Comparison of ENCODE assay signal across 1 cellular context in genomic region chr9:35079041-35079425, GRCh38.
TF ChIP-seq lines count a peak whose summit lies in the region.

No MANE protein-coding gene starts in this region.

TF ChIP-seq in HepG2, 621 proteins besides CTCF, POLR2A, EP300 and RAD21:
- TF ChIP-seq ZNF296 (CRISPR knock-in tag; conservative IDR thresholded peaks at IDR 0.05), result 0 out of 2 replicates have a peak, but pooled peaks have one; percentile 51
- no peak for TF ChIP-seq ARHGAP35 (CRISPR knock-in tag; IDR thresholded peaks at IDR 0.05; ENCODE audit: borderline replicate concordance)
- no peak for TF ChIP-seq SIN3A (IDR thresholded peaks at IDR 0.05; ENCODE audit: borderline replicate concordance, low read depth, low read length)
- no peak for TF ChIP-seq ZNF570 (CRISPR knock-in tag; IDR thresholded peaks at IDR 0.05; ENCODE audit: borderline replicate concordance)
- TF ChIP-seq REXO4 (CRISPR knock-in tag; IDR thresholded peaks at IDR 0.05; ENCODE audit: borderline replicate concordance), result no peak
- TF ChIP-seq CAMTA2 (CRISPR knock-in tag; IDR thresholded peaks at IDR 0.05; ENCODE audit: borderline replicate concordance), result no peak
- no peak for TF ChIP-seq BCL3 (CRISPR knock-in tag; IDR thresholded peaks at IDR 0.05)
- no peak for TF ChIP-seq PRPF4 (IDR thresholded peaks at IDR 0.05; ENCODE audit: low read depth, low read length, poor library complexity, severe bottlenecking)
- TF ChIP-seq SALL1 (CRISPR knock-in tag; IDR thresholded peaks at IDR 0.05), result no peak
- no peak for TF ChIP-seq ZFP36L1 (CRISPR knock-in tag; IDR thresholded peaks at IDR 0.05)
- TF ChIP-seq ZBTB7A (CRISPR knock-in tag; IDR thresholded peaks at IDR 0.05), result 0 out of 2 replicates have a peak, but pooled peaks have one; percentile 26
- TF ChIP-seq CCDC6 (CRISPR knock-in tag; IDR thresholded peaks at IDR 0.05), result peak; percentile 3; the same call in 1 of the 2 replicates
- no peak for TF ChIP-seq ZSCAN9 (CRISPR knock-in tag; IDR thresholded peaks at IDR 0.05; ENCODE audit: borderline replicate concordance)
TF ChIP-seq in HepG2: peak in this region for 3.
